Comparison of ENCODE assay signal across 8 cellular contexts in the genomic region with DNA sequence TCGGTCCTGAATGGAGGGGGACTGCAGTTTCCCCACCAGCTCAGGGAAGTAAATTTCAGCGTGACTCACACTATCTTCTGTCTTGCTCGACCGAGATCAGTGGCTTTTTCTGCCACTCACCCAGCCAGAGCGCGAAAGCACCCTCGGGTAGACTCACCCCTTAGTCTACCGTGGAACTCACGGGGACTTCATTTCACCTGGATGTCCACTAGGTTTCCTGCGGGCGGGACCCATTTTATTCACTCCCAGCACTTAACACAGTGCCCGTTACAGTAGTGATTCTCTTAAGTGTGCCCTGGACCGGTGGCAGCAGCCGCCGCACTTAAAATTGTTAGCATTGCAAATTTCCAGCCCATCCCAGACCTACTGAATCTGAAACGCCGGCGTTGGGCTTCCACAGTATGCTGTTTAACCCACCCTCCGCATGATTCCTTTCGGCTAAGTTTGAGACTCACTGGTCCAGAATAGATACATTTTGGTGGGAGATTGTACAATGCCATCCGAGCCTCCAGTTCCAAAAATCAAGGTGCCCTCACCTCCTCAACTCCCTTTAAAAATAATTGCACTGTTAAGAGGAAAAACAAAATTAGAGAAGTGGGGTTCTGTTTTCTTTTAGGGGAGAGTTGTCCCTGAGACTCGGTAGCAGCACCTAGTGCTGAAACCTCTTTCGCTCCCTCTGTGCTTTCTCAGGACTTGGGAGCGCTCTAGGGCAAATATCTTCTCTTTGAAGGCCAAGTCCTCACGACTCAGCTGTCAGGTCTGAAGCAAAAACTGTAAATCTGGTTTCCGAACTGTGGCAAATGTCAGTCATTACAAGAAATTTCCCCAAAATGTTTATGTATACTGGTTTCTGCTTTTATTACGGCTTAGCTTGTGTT. TPM values are rescaled to one million over a fixed set of nuclear protein-coding genes. Genes with fewer than 3 reads are reported as not detected.
A peak's percentile ranks its signal among the peaks of the same experiment; 100 is the strongest.
DNase-seq lines count a peak whose midpoint lies in the region; ATAC-seq, FAIRE-seq and TF ChIP-seq lines count a peak whose summit lies in the region.

No MANE protein-coding gene starts in this region.

- H3K27ac ChIP-seq in A549 (peak overlapping the region; percentile 85 to 95), cardiac muscle cell (peak overlapping the region; percentile 91), parathyroid adenoma (peak overlapping the region; percentile 97)

- H3K4me1 Mint-ChIP-seq in activated T-helper 17 cell treated with anti-CD3 and anti-CD28 coated beads, Interleukin-2, amount 50 U/mL, for 72 hours: no peaks in the 10 kb centered on the region

- no peak for TF ChIP-seq RAD21 in A549 (conservative IDR thresholded peaks at IDR 0.05 in 1 of 2, IDR thresholded peaks at IDR 0.05 in 1 of 2)

- H3K9ac ChIP-seq in parathyroid adenoma: peak overlapping the region; percentile 74

- ATAC-seq in A549: peak in 1 of 2 experiments; percentile 80
- ATAC-seq in HG02798 (IDR thresholded peaks at IDR 0.05; ENCODE audit: poor library complexity, unreplicated experiment): peak; percentile 50
- peak; percentile 74 for ATAC-seq in activated T-helper 17 cell treated with anti-CD3 and anti-CD28 coated beads, Interleukin-2, amount 50 U/mL, for 72 hours (replicated peaks)

- POLR2A ChIA-PET in A549 (lab: Yijun Ruan, JAX): interaction anchor here (0.8 to 1.7 kb wide), 4 partner anchors 8 to 94 kb away, joined by 3 to 17 read pairs (median 4); no protein-coding TSS in a partner anchor

- no peak for TF ChIP-seq POLR2A in A549 (IDR thresholded peaks at IDR 0.05; ENCODE audit: low read length)

- no peaks in the 10 kb centered on the region for H3K79me2 ChIP-seq in parathyroid adenoma

- peak overlapping the region; percentile 35 for H3K4me3 Mint-ChIP-seq in activated T-helper 17 cell treated with anti-CD3 and anti-CD28 coated beads, Interleukin-2, amount 50 U/mL, for 72 hours

- H3K9me3 Mint-ChIP-seq in activated T-helper 17 cell treated with anti-CD3 and anti-CD28 coated beads, Interleukin-2, amount 50 U/mL, for 72 hours: no peaks in the 10 kb centered on the region

- H3K9me3 ChIP-seq in A549 (no peaks in the 10 kb centered on the region), cardiac muscle cell (ENCODE audit: low read depth) (no peaks in the 10 kb centered on the region), parathyroid adenoma (ENCODE audit: control insufficient read depth, low read length) (no peaks in the 10 kb centered on the region)

- peak overlapping the region; percentile 51 for H3K4me3 ChIP-seq in A549
- H3K4me3 ChIP-seq in cardiac muscle cell: peak overlapping the region; percentile 42
- H3K4me3 ChIP-seq in parathyroid adenoma (ENCODE audit: low read depth, low read length): peak overlapping the region; percentile 80

- no peak for FAIRE-seq in A549 (lab: Jason Lieb, UNC)

- DNase-seq in A549 (ENCODE audit: low read depth in 1 of 2, low spot score in 1 of 2) (peak in 1 of 2 experiments; percentile 46), GM13977 (ENCODE audit: low spot score) (peak; percentile 44), NCI-H2029 (lab: John Stamatoyannopoulos, UW) (peak; percentile 69), cardiac muscle cell (ENCODE audit: low read depth in 1 of 2, low spot score in 1 of 2) (peak in 1 of 2 donors; percentile 78), NCI-H187 treated with DMSO at 0.1 percent for 48 hours (lab: John Stamatoyannopoulos, UW) (no peak)

- TF ChIP-seq EP300 in A549 (IDR thresholded peaks at IDR 0.05): no peak

- CTCF ChIA-PET in A549 (lab: Yijun Ruan, JAX): interaction anchor here (1.0 to 3.1 kb wide), 13 partner anchors 8 to 352 kb away, joined by 3 to 17 read pairs (median 6); no protein-coding TSS in a partner anchor

- in situ Hi-C loops in GM13977 (cut with MboI; ENCODE audit: low pct_unique_long_range_greater_than_20kb, low sequenced_read_pairs, unreplicated experiment): no loop called here

- peaks cover 14% of the 10 kb centered on the region; the same call in 1 of the 3 replicates for H3K4me1 ChIP-seq in A549
- H3K4me1 ChIP-seq in cardiac muscle cell (ENCODE audit: low read depth): peaks cover 17% of the 10 kb centered on the region
- peaks cover 14% of the 10 kb centered on the region for H3K4me1 ChIP-seq in parathyroid adenoma

- no peak for TF ChIP-seq CTCF in A549 (IDR thresholded peaks at IDR 0.05)
- no peak for TF ChIP-seq CTCF in GM13977 (IDR thresholded peaks at IDR 0.05; ENCODE audit: extremely low read depth, insufficient read depth, missing control alignments)
- no peak for TF ChIP-seq CTCF in cardiac muscle cell (IDR thresholded peaks at IDR 0.05; ENCODE audit: low read depth, low read length)
- no peak for TF ChIP-seq CTCF in parathyroid adenoma (IDR thresholded peaks at IDR 0.05)

- H3K27me3 ChIP-seq in cardiac muscle cell (peaks cover 31% of the 10 kb centered on the region), parathyroid adenoma (ENCODE audit: control insufficient read depth, insufficient read depth, low read length) (no peaks in the 10 kb centered on the region)

- H2AFZ ChIP-seq in parathyroid adenoma: peak overlapping the region; percentile 94

- H3K27ac Mint-ChIP-seq in activated T-helper 17 cell treated with anti-CD3 and anti-CD28 coated beads, Interleukin-2, amount 50 U/mL, for 72 hours: no peak overlapping the region

- no peaks in the 10 kb centered on the region for H3K36me3 Mint-ChIP-seq in activated T-helper 17 cell treated with anti-CD3 and anti-CD28 coated beads, Interleukin-2, amount 50 U/mL, for 72 hours (ENCODE audit: low read depth)

- peak overlapping the region; percentile 82 for H3K4me2 ChIP-seq in A549
- peak overlapping the region; percentile 71 for H3K4me2 ChIP-seq in parathyroid adenoma (ENCODE audit: low read length)

- WGBS in A549 (ENCODE audit: missing lambda C conversion rate): 30% methylated on average over 22 of the region's 27 CpGs

- peaks cover 41% of the 10 kb centered on the region for H3K27me3 Mint-ChIP-seq in activated T-helper 17 cell treated with anti-CD3 and anti-CD28 coated beads, Interleukin-2, amount 50 U/mL, for 72 hours

- no peaks in the 10 kb centered on the region for H3K36me3 ChIP-seq in cardiac muscle cell
- no peaks in the 10 kb centered on the region for H3K36me3 ChIP-seq in parathyroid adenoma (ENCODE audit: control insufficient read depth, insufficient read depth, low read length)

TF ChIP-seq in A549, 52 proteins besides CTCF, POLR2A, EP300 and RAD21:
- TF ChIP-seq FOSL2 (IDR thresholded peaks at IDR 0.05) (no peak), FOSL2 (CRISPR knock-in tag; IDR thresholded peaks at IDR 0.05) (0 out of 2 replicates have a peak, but pooled peaks have one; percentile 11), JUN (IDR thresholded peaks at IDR 0.05) (0 out of 5 replicates have a peak, but pooled peaks of 1 of the 2 experiments have one; percentile 15)
- TF ChIP-seq, protein P1, sequence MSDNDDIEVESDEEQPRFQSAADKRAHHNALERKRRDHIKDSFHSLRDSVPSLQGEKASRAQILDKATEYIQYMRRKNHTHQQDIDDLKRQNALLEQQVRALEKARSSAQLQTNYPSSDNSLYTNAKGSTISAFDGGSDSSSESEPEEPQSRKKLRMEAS (IDR thresholded peaks at IDR 0.05): no peak

RNA-seq across cellular contexts. Expression of a gene that starts 1.0 kb away (rescaled TPM):
- polyA plus RNA-seq in A549 (2011; rRNA removed) (3.3 and 3.6 TPM in 2 replicates), A549 (2017; fragmentation: RNase III; extraction: RNeasy Plus Mini Kit Qiagen cat#74134 plus additional on column Dnase treatment) (1.6 to 2.7 TPM (median 2.0 TPM) in 3 replicates), cardiac muscle cell (4.5 and 6.1 TPM in 2 replicates)
- 1.5 and 1.8 TPM in 2 replicates for polyA plus RNA-seq in A549 (2012; cell fraction: cytosol; rRNA removed)
- 1.1 and 1.5 TPM in 2 replicates for polyA plus RNA-seq in A549 (2012; cell fraction: nucleus; rRNA removed)
- 0.49 and 0.62 TPM in 2 replicates for polyA minus RNA-seq in A549 (2011; rRNA and poly(A)+ RNA removed)
- under 1 TPM; 0.29 to 0.58 TPM for total RNA-seq in activated T-helper 17 cell treated with anti-CD3 and anti-CD28 coated beads, Interleukin-2, amount 50 U/mL, for 72 hours
- total RNA-seq in cardiac muscle cell: 1.4 and 4.5 TPM in 2 replicates

RNA-seq across cellular contexts. Expression of a gene that starts 10.6 kb away (rescaled TPM):
- polyA plus RNA-seq in A549 (2011; rRNA removed): not detected in 2 replicates
- polyA plus RNA-seq in A549 (2012; cell fraction: cytosol; rRNA removed): not detected in 2 replicates
- not detected in 2 replicates for polyA plus RNA-seq in A549 (2012; cell fraction: nucleus; rRNA removed)
- polyA plus RNA-seq in A549 (2017; fragmentation: RNase III; extraction: RNeasy Plus Mini Kit Qiagen cat#74134 plus additional on column Dnase treatment): not detected in 3 replicates
- polyA minus RNA-seq in A549 (2011; rRNA and poly(A)+ RNA removed): not detected in 2 replicates
- total RNA-seq in activated T-helper 17 cell treated with anti-CD3 and anti-CD28 coated beads, Interleukin-2, amount 50 U/mL, for 72 hours: not detected
- total RNA-seq in cardiac muscle cell: 2.2 and 3.4 TPM in 2 replicates
- 1.8 and 6.4 TPM in 2 replicates for polyA plus RNA-seq in cardiac muscle cell
